16 cellular contexts compared by ENCODE assay signal in the genomic region with DNA sequence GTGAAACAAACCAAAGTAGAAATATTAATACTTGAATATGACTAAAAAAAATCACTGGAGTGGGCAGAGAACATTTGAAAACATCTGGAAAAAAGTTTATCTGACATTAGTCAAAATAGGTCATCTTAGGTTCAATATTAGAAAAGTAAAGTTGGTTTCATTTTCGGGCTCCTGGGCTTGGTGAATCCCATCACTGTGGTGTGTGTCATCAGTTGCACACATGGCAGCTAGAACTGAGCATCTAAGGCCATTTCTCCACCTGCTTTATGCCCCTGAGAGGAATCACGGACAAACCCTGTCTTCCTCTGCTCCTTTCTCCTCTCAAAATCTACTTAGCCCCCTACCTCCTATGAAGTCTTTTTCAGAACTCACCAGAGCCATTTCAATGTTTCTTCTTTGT. TPM values are rescaled to one million over a fixed set of nuclear protein-coding genes. Genes with fewer than 3 reads are reported as not detected.
DNase-seq lines count a peak whose midpoint lies in the region; ATAC-seq and TF ChIP-seq lines count a peak whose summit lies in the region.
"Had no signal": no experiment of that assay in that cellular context is flagged by ENCODE, and none has a peak within 500 bp of the region (broad histone marks: within the 10 kb centered on the region; RNA-seq: fewer than 3 reads in every experiment).

No MANE protein-coding gene starts in this region.

- no peaks in the 10 kb centered on the region for H3K27me3 Mint-ChIP-seq in activated T-cell treated with anti-CD3 and anti-CD28 coated beads, Interleukin-2, amount 50 U/mL, for 72 hours (ENCODE audit: low read depth)

- peaks cover 62% of the 10 kb centered on the region for H3K4me1 Mint-ChIP-seq in activated T-cell treated with anti-CD3 and anti-CD28 coated beads, Interleukin-2, amount 50 U/mL, for 72 hours (ENCODE audit: low read depth)
- H3K4me1 Mint-ChIP-seq: stimulated activated naive B cell treated with anti-CD40 and anti-IgM and Interleukin-4, amounts not matched to agents 10 μg/mL and 1 μg/mL and 100 μg/mL, for 72 hours had no signal

- peak overlapping the region; percentile 57 to 71 for H3K4me3 Mint-ChIP-seq in activated T-cell treated with anti-CD3 and anti-CD28 coated beads, Interleukin-2, amount 50 U/mL, for 72 hours
- H3K4me3 Mint-ChIP-seq: stimulated activated naive B cell treated with anti-CD40 and anti-IgM and Interleukin-4, amounts not matched to agents 10 μg/mL and 1 μg/mL and 100 μg/mL, for 72 hours had no signal

- no peaks in the 10 kb centered on the region for H3K36me3 ChIP-seq in OCI-LY3 (replicated peaks; ENCODE audit: low read depth, low read length)
- H3K36me3 ChIP-seq: left ventricle myocardium inferior had no signal

- peaks cover 17% of the 10 kb centered on the region for H3K4me1 ChIP-seq in OCI-LY3 (ENCODE audit: low read length)
- H3K4me1 ChIP-seq: left ventricle myocardium inferior, parathyroid adenoma had no signal

- H3K9me3 ChIP-seq in OCI-LY3 (ENCODE audit: insufficient read depth, low read length), result no peaks in the 10 kb centered on the region
- H3K9me3 ChIP-seq: left ventricle myocardium inferior had no signal

- peak; percentile 71 to 72 for ATAC-seq in activated T-cell treated with anti-CD3 and anti-CD28 coated beads, Interleukin-2, amount 50 U/mL, for 72 hours (replicated peaks in 1 of 2)
- ATAC-seq in SK-N-SH treated with all-trans-retinoic acid at 6 μM for 48 hours, result no peak
- ATAC-seq: stimulated activated naive B cell treated with anti-CD40 and anti-IgM and Interleukin-4, amounts not matched to agents 10 μg/mL and 1 μg/mL and 100 μg/mL, for 72 hours had no signal

- no peaks in the 10 kb centered on the region for H3K36me3 Mint-ChIP-seq in activated T-cell treated with anti-CD3 and anti-CD28 coated beads, Interleukin-2, amount 50 U/mL, for 72 hours (ENCODE audit: insufficient read depth in 2 of 2)
- H3K36me3 Mint-ChIP-seq: stimulated activated naive B cell treated with anti-CD40 and anti-IgM and Interleukin-4, amounts not matched to agents 10 μg/mL and 1 μg/mL and 100 μg/mL, for 72 hours had no signal

- H3K9ac ChIP-seq in OCI-LY3 (ENCODE audit: low read length), result no peak overlapping the region
- H3K9ac ChIP-seq: parathyroid adenoma had no signal

- H3K4me2 ChIP-seq in OCI-LY3 (ENCODE audit: low read length), result peak overlapping the region; percentile 71

- peak overlapping the region; percentile 37 for H3K27ac ChIP-seq in OCI-LY3 (ENCODE audit: low read length)
- H3K27ac ChIP-seq: left ventricle myocardium inferior, parathyroid adenoma had no signal

- 0 out of 2 replicates have a peak, but pooled peaks cover 3% of the 10 kb centered on the region for H3K27me3 ChIP-seq in OCI-LY3 (ENCODE audit: low read depth, low read length)

- H3K4me3 ChIP-seq in OCI-LY3 (ENCODE audit: low read length), result peak overlapping the region; percentile 39
- H3K4me3 ChIP-seq: left ventricle myocardium inferior had no signal

- no peaks in the 10 kb centered on the region for H3K79me2 ChIP-seq in OCI-LY3 (ENCODE audit: low read length)
- H3K79me2 ChIP-seq: parathyroid adenoma had no signal

- peak overlapping the region; percentile 69 for H3K27ac Mint-ChIP-seq in activated T-cell treated with anti-CD3 and anti-CD28 coated beads, Interleukin-2, amount 50 U/mL, for 72 hours
- H3K27ac Mint-ChIP-seq: stimulated activated naive B cell treated with anti-CD40 and anti-IgM and Interleukin-4, amounts not matched to agents 10 μg/mL and 1 μg/mL and 100 μg/mL, for 72 hours had no signal

- TF ChIP-seq CTCF in GM20000 (IDR thresholded peaks at IDR 0.05; ENCODE audit: extremely low read depth, missing control alignments) (no peak), OCI-LY3 (IDR thresholded peaks at IDR 0.05; ENCODE audit: low read depth, low read length) (no peak)

- H4K20me1 ChIP-seq in OCI-LY3 (ENCODE audit: insufficient read depth, low read length), result no peaks in the 10 kb centered on the region

- peak overlapping the region; percentile 70 for H2AFZ ChIP-seq in OCI-LY3 (ENCODE audit: low read depth, low read length)
- H2AFZ ChIP-seq: parathyroid adenoma had no signal

- peak; percentile 8 to 15 for DNase-seq in activated T-cell treated with anti-CD3 and anti-CD28 coated beads, Interleukin-2, amount 50 U/mL, for 72 hours
- no peak for DNase-seq in activated T-cell treated with anti-CD3 and anti-CD28 coated beads, Interleukin-2, amount 50 U/mL, for 48 hours
- DNase-seq in GM20000 (ENCODE audit: low spot score) (peak; percentile 30), iris pigment epithelial cell (ENCODE audit: low read depth) (peak; percentile 48), OCI-M1 (lab: John Stamatoyannopoulos, UW) (no peak), NCI-H446 (lab: John Stamatoyannopoulos, UW) (no peak)
- DNase-seq: caudate nucleus; effector CD8-positive, alpha-beta T cell; Kasumi-1; left ventricle myocardium inferior; NCI-H1930; stimulated activated naive B cell treated with anti-CD40 and anti-IgM and Interleukin-4, amounts not matched to agents 10 μg/mL and 1 μg/mL and 100 μg/mL, for 72 hours had no signal

- H3K9me3 Mint-ChIP-seq in activated T-cell treated with anti-CD3 and anti-CD28 coated beads, Interleukin-2, amount 50 U/mL, for 72 hours, result no peaks in the 10 kb centered on the region
- H3K9me3 Mint-ChIP-seq: stimulated activated naive B cell treated with anti-CD40 and anti-IgM and Interleukin-4, amounts not matched to agents 10 μg/mL and 1 μg/mL and 100 μg/mL, for 72 hours had no signal

TF ChIP-seq in SK-N-SH treated with all-trans-retinoic acid at 6 μM for 48 hours, 23 proteins besides CTCF, POLR2A, EP300 and RAD21 (continues in another document):
- TF ChIP-seq ARNTL (CRISPR knock-in tag; IDR thresholded peaks at IDR 0.05; ENCODE audit: borderline replicate concordance, low read depth) (no peak), RARB (CRISPR knock-in tag; IDR thresholded peaks at IDR 0.05) (no peak), ZNF70 (CRISPR knock-in tag; IDR thresholded peaks at IDR 0.05) (no peak), ISL1 (CRISPR knock-in tag; IDR thresholded peaks at IDR 0.05) (no peak), PPARA (CRISPR knock-in tag; IDR thresholded peaks at IDR 0.05; ENCODE audit: borderline replicate concordance) (no peak), BACH2 (CRISPR knock-in tag; IDR thresholded peaks at IDR 0.05; ENCODE audit: borderline replicate concordance) (no peak), ESRRG (CRISPR knock-in tag; IDR thresholded peaks at IDR 0.05) (no peak), ZNF8 (CRISPR knock-in tag; IDR thresholded peaks at IDR 0.05) (no peak), ZNF565 (CRISPR knock-in tag; conservative IDR thresholded peaks at IDR 0.05; ENCODE audit: low read depth) (no peak), ZFP3 (CRISPR knock-in tag; IDR thresholded peaks at IDR 0.05) (no peak), TOX (CRISPR knock-in tag; IDR thresholded peaks at IDR 0.05; ENCODE audit: borderline replicate concordance) (no peak), GLIS3 (CRISPR knock-in tag; IDR thresholded peaks at IDR 0.05) (no peak), ZC3H10 (CRISPR knock-in tag; IDR thresholded peaks at IDR 0.05) (no peak)
- TF ChIP-seq, protein P1, sequence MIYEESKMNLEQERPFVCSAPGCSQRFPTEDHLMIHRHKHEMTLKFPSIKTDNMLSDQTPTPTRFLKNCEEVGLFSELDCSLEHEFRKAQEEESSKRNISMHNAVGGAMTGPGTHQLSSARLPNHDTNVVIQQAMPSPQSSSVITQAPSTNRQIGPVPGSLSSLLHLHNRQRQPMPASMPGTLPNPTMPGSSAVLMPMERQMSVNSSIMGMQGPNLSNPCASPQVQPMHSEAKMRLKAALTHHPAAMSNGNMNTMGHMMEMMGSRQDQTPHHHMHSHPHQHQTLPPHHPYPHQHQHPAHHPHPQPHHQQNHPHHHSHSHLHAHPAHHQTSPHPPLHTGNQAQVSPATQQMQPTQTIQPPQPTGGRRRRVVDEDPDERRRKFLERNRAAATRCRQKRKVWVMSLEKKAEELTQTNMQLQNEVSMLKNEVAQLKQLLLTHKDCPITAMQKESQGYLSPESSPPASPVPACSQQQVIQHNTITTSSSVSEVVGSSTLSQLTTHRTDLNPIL (CRISPR knock-in tag; IDR thresholded peaks at IDR 0.05; ENCODE audit: low read depth), result no peak
- TF ChIP-seq, protein P2, sequence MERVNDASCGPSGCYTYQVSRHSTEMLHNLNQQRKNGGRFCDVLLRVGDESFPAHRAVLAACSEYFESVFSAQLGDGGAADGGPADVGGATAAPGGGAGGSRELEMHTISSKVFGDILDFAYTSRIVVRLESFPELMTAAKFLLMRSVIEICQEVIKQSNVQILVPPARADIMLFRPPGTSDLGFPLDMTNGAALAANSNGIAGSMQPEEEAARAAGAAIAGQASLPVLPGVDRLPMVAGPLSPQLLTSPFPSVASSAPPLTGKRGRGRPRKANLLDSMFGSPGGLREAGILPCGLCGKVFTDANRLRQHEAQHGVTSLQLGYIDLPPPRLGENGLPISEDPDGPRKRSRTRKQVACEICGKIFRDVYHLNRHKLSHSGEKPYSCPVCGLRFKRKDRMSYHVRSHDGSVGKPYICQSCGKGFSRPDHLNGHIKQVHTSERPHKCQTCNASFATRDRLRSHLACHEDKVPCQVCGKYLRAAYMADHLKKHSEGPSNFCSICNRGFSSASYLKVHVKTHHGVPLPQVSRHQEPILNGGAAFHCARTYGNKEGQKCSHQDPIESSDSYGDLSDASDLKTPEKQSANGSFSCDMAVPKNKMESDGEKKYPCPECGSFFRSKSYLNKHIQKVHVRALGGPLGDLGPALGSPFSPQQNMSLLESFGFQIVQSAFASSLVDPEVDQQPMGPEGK (CRISPR knock-in tag; IDR thresholded peaks at IDR 0.05; ENCODE audit: borderline replicate concordance), result no peak

RNA-seq across cellular contexts. Expression of a gene that starts 5.5 kb away (rescaled TPM):
- 1 to 10 TPM; 2.1 to 3.1 TPM for total RNA-seq in activated T-cell treated with anti-CD3 and anti-CD28 coated beads, Interleukin-2, amount 50 U/mL, for 72 hours

RNA-seq across cellular contexts. Expression of a gene that starts 34.9 kb away (rescaled TPM):
- 10 to 100 TPM in 1 of 2 donors, 1 to 10 TPM in 1; 9.6 to 25.9 TPM for total RNA-seq in activated T-cell treated with anti-CD3 and anti-CD28 coated beads, Interleukin-2, amount 50 U/mL, for 72 hours

RNA-seq across cellular contexts. Expression of a gene that starts 45.8 kb away (rescaled TPM):
- 100 to 1,000 TPM; 127 to 157 TPM for total RNA-seq in activated T-cell treated with anti-CD3 and anti-CD28 coated beads, Interleukin-2, amount 50 U/mL, for 72 hours
- total RNA-seq: fibroblast of villous mesenchyme had no signal

RNA-seq across cellular contexts. Expression of a gene that starts 57.9 kb away (rescaled TPM):
- total RNA-seq in activated T-cell treated with anti-CD3 and anti-CD28 coated beads, Interleukin-2, amount 50 U/mL, for 72 hours, result 10 to 100 TPM in 1 of 2 donors, 1 to 10 TPM in 1; 5.9 to 26.0 TPM

Comparison
In these comparisons a context has a peak if more than half of its experiments do, and no peak if none do; other contexts are left out.
1. DNase-seq: peak in activated T-cell treated with anti-CD3 and anti-CD28 coated beads, Interleukin-2, amount 50 U/mL, for 72 hours (2 of 2), GM20000 (single experiment) and iris pigment epithelial cell (single experiment); none in activated T-cell treated with anti-CD3 and anti-CD28 coated beads, Interleukin-2, amount 50 U/mL, for 48 hours (0 of 2), OCI-M1 (single experiment) and NCI-H446 (0 of 2).